In genomic region chr5:1801061-1801953, GRCh38 we compare ENCODE assay signal across 8 cellular contexts. TPM values are rescaled to one million over a fixed set of nuclear protein-coding genes. Genes with fewer than 3 reads are reported as not detected.
DNase-seq lines count a peak whose midpoint lies in the region; ATAC-seq, FAIRE-seq and TF ChIP-seq lines count a peak whose summit lies in the region.

Gene NDUFS6, plus strand, starts transcription at chr5:1801407. Its CDS starts 11 bp downstream, at chr5:1801418.

- H3K27me3 ChIP-seq in BLaER1 = no peaks in the 10 kb centered on the region

- no peaks in the 10 kb centered on the region for H3K9me3 Mint-ChIP-seq in activated CD8-positive, alpha-beta T cell treated with anti-CD3 and anti-CD28 coated beads for 36 hours

- intact Hi-C loops in activated CD8-positive, alpha-beta T cell treated with anti-CD3 and anti-CD28 coated beads for 36 hours (cut with micrococcal nuclease) = no loop called here

- no peak for TF ChIP-seq CTCF in activated CD8-positive, alpha-beta T cell treated with anti-CD3 and anti-CD28 coated beads for 36 hours (IDR thresholded peaks at IDR 0.05)

- POLR2A ChIA-PET in activated CD8-positive, alpha-beta T cell treated with anti-CD3 and anti-CD28 coated beads for 36 hours (lab: Charles Lee) = interaction anchor here (0.6 to 2.6 kb wide), 5 partner anchors 8 to 457 kb away, joined by 3 to 11 read pairs (median 3); no protein-coding TSS in a partner anchor

- H3K9ac ChIP-seq in BLaER1 = peak within 1 kb of the TSS; percentile 96

- no peaks in the 10 kb centered on the region for H3K27me3 Mint-ChIP-seq in activated CD8-positive, alpha-beta T cell treated with anti-CD3 and anti-CD28 coated beads for 36 hours

- DNase-seq in GM19239 (ENCODE audit: insufficient read length, low spot score) (peak; percentile 71), NCI-H748 treated with DMSO at 0.1 percent for 48 hours (lab: John Stamatoyannopoulos, UW) (peak; percentile 95), lung microvascular endothelial cell (ENCODE audit: low read depth in 2 of 2) (peak; percentile 80 to 83)
- peak; percentile 86 for DNase-seq in activated CD8-positive, alpha-beta T cell treated with anti-CD3 and anti-CD28 coated beads for 36 hours
- DNase-seq in effector CD8-positive, alpha-beta T cell (lab: John Stamatoyannopoulos, UW) = peak; percentile 67
- peak; percentile 59 to 68 (median 63) for DNase-seq in stimulated activated CD4-positive, alpha-beta T cell treated with anti-CD3 and anti-CD28 coated beads, TNF-alpha, amount 100 ng/mL, for 4 hours (ENCODE audit: low read depth in 3 of 3)

- H3K4me1 Mint-ChIP-seq in activated CD8-positive, alpha-beta T cell treated with anti-CD3 and anti-CD28 coated beads for 36 hours (ENCODE audit: low read depth) = peaks cover 48% of the 10 kb centered on the region

- no peaks in the 10 kb centered on the region for H3K9me3 ChIP-seq in BLaER1

- peak within 1 kb of the TSS; percentile 96 for H3K4me3 Mint-ChIP-seq in activated CD8-positive, alpha-beta T cell treated with anti-CD3 and anti-CD28 coated beads for 36 hours

- ATAC-seq in HG03442 (IDR thresholded peaks at IDR 0.05; ENCODE audit: unreplicated experiment) = peak; percentile 52
- peak; percentile 74 for ATAC-seq in activated CD8-positive, alpha-beta T cell treated with anti-CD3 and anti-CD28 coated beads for 36 hours

- H3K4me3 ChIP-seq in BLaER1 = peak within 1 kb of the TSS; percentile 99

- peaks cover 65% of the 10 kb centered on the region for H3K36me3 Mint-ChIP-seq in activated CD8-positive, alpha-beta T cell treated with anti-CD3 and anti-CD28 coated beads for 36 hours (ENCODE audit: low read depth)

- H4K20me1 ChIP-seq in BLaER1 = peaks cover 59% of the 10 kb centered on the region

- CTCF ChIA-PET in activated CD8-positive, alpha-beta T cell treated with anti-CD3 and anti-CD28 coated beads for 36 hours (lab: Charles Lee) = interaction anchor here (0.9 to 2.2 kb wide), 4 partner anchors 28 to 66 kb away, joined by 4 to 7 read pairs (median 4); no protein-coding TSS in a partner anchor

- H3K36me3 ChIP-seq in BLaER1 = peaks cover 64% of the 10 kb centered on the region

- peaks cover 41% of the 10 kb centered on the region for H3K4me1 ChIP-seq in BLaER1

- peak within 1 kb of the TSS; percentile 93 for H3K27ac ChIP-seq in BLaER1

- H3K4me2 ChIP-seq in BLaER1 = peak within 1 kb of the TSS; percentile 92

- FAIRE-seq in GM19239 (lab: Jason Lieb, UNC) = peak; percentile 39

- H3K27ac Mint-ChIP-seq in activated CD8-positive, alpha-beta T cell treated with anti-CD3 and anti-CD28 coated beads for 36 hours = peak within 1 kb of the TSS; percentile 98

RNA-seq across cellular contexts. Expression of gene NDUFS6, which starts in this region (rescaled TPM):
- 10 to 100 TPM; 32.2 to 39.1 TPM for total RNA-seq in activated CD8-positive, alpha-beta T cell treated with anti-CD3 and anti-CD28 coated beads for 36 hours
- total RNA-seq in lung microvascular endothelial cell = 32.3 and 33.8 TPM in 2 replicates

Comparison
In these comparisons a context has a peak if more than half of its experiments do, and no peak if none do; other contexts are left out.
1. Peak in every context shown above with its lines: DNase-seq, ATAC-seq, H3K4me3 ChIP-seq and H3K27ac ChIP-seq.